Comparison of ENCODE assay signal across 9 cellular contexts in genomic region chr12:51593539-51593938, GRCh38. TPM values are rescaled to one million over a fixed set of nuclear protein-coding genes. Genes with fewer than 3 reads are reported as not detected.
DNase-seq lines count a peak whose midpoint lies in the region; ATAC-seq lines count a peak whose summit lies in the region.
"Had no signal": no experiment of that assay in that cellular context is flagged by ENCODE, and none has a peak within 500 bp of the region (broad histone marks: within the 10 kb centered on the region; RNA-seq: fewer than 3 reads in every experiment).

No MANE protein-coding gene starts in this region.

- no peak overlapping the region for H3K4me3 ChIP-seq in SJCRH30
- H3K4me3 ChIP-seq: PC-9 had no signal

- peak; percentile 52 for DNase-seq in NCI-H2107 treated with DMSO at 0.1 percent for 48 hours (lab: John Stamatoyannopoulos, UW; ENCODE audit: unreplicated experiment)
- no peak for DNase-seq in NCI-H2107 (lab: John Stamatoyannopoulos, UW)
- DNase-seq in SJCRH30 = peak; percentile 50 to 70
- peak; percentile 44 for DNase-seq in fibroblast of gingiva (ENCODE audit: low read depth)
- DNase-seq in stimulated activated CD4-positive, alpha-beta T cell treated with anti-CD3 and anti-CD28 coated beads, Interleukin-2, amount 100 ng/mL, for 24 hours = peak; percentile 17 to 22
- DNase-seq in NCI-H1694 (lab: John Stamatoyannopoulos, UW) = no peak
- no peak for DNase-seq in NCI-H2081 treated with DMSO at 0.1 percent for 48 hours (lab: John Stamatoyannopoulos, UW)

- no peak for ATAC-seq in HG03432 (IDR thresholded peaks at IDR 0.05; ENCODE audit: unreplicated experiment)

- no peaks in the 10 kb centered on the region for H3K9me3 ChIP-seq in SJCRH30 (replicated peaks)

- no peaks in the 10 kb centered on the region for H3K36me3 ChIP-seq in SJCRH30

- H3K27me3 ChIP-seq in SJCRH30 = peaks cover 12% of the 10 kb centered on the region

- H3K4me1 ChIP-seq in SJCRH30 = no peaks in the 10 kb centered on the region

- H3K27ac ChIP-seq in SJCRH30 = no peak overlapping the region
- H3K27ac ChIP-seq: PC-9 had no signal

RNA-seq across cellular contexts. Expression of gene SCN8A, which starts 2.5 kb away (rescaled TPM):
- total RNA-seq in SJCRH30 (2014; rRNA removed; shearing (Covaris generic)) = 0.33 and 0.67 TPM in 2 replicates

Comparison
In these comparisons a context has a peak if more than half of its experiments do, and no peak if none do; other contexts are left out.
1. DNase-seq: peak in NCI-H2107 treated with DMSO at 0.1 percent for 48 hours (single experiment), SJCRH30 (2 of 2), fibroblast of gingiva (single experiment) and stimulated activated CD4-positive, alpha-beta T cell treated with anti-CD3 and anti-CD28 coated beads, Interleukin-2, amount 100 ng/mL, for 24 hours (2 of 2); none in NCI-H2107 (single experiment), NCI-H1694 (single experiment) and NCI-H2081 treated with DMSO at 0.1 percent for 48 hours (single experiment).